1 cellular context compared by ENCODE assay signal in the genomic region with DNA sequence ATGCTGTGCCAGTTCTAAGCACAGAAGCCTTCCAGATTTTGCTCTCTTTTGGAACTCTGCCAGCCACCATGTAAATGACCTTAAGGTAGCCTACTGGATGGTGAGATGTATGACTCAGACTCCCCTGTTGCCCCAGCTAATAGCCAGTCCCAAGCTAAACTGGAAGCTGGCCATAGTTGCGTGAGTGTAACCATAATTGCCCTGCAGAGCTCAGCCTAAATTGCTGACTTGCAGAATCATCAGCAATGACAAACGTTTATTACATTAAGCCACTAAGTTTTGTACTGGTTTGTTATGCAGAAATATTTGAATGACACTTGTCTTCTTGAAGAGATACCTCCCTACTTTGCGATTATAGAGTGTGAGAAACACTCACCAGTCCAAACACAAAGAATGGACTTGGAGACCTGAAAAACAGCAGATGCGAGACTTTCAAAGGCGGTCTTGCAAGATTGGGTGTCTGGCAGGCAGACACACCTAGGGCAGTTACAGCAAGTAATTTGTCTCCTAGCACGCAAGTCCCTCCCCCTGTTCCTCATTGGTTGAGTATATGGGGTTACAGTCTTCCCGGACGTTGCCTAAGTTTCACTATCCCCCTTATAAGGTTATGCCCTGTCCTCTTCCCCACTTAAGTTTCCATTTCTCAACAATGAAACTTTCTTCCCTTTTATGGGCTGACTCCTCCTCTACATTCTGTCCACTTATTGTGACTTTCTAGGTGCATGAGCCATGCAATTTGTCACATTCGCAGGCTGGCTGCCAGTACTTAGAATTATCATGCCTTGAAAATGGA.
A peak's percentile ranks its signal among the peaks of the same experiment; 100 is the strongest.
TF ChIP-seq lines count a peak whose summit lies in the region.

No MANE protein-coding gene starts in this region.

TF ChIP-seq in K562, 482 proteins besides CTCF, POLR2A, EP300 and RAD21 (continued from another document):
- TF ChIP-seq, protein P1, sequence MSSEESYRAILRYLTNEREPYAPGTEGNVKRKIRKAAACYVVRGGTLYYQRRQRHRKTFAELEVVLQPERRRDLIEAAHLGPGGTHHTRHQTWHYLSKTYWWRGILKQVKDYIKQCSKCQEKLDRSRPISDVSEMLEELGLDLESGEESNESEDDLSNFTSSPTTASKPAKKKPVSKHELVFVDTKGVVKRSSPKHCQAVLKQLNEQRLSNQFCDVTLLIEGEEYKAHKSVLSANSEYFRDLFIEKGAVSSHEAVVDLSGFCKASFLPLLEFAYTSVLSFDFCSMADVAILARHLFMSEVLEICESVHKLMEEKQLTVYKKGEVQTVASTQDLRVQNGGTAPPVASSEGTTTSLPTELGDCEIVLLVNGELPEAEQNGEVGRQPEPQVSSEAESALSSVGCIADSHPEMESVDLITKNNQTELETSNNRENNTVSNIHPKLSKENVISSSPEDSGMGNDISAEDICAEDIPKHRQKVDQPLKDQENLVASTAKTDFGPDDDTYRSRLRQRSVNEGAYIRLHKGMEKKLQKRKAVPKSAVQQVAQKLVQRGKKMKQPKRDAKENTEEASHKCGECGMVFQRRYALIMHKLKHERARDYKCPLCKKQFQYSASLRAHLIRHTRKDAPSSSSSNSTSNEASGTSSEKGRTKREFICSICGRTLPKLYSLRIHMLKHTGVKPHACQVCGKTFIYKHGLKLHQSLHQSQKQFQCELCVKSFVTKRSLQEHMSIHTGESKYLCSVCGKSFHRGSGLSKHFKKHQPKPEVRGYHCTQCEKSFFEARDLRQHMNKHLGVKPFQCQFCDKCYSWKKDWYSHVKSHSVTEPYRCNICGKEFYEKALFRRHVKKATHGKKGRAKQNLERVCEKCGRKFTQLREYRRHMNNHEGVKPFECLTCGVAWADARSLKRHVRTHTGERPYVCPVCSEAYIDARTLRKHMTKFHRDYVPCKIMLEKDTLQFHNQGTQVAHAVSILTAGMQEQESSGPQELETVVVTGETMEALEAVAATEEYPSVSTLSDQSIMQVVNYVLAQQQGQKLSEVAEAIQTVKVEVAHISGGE (CRISPR knock-in tag; IDR thresholded peaks at IDR 0.05) = peak in 1 of 3 experiments; percentile 80; a peak in 2 of 6 replicates
- no peak for TF ChIP-seq ATF7 (IDR thresholded peaks at IDR 0.05)
- no peak for TF ChIP-seq SMC3 (conservative IDR thresholded peaks at IDR 0.05; ENCODE audit: insufficient read depth, low read depth, low read length)
- peak in 1 of 2 experiments; percentile 84; a peak in 2 of 4 replicates for TF ChIP-seq SRF (CRISPR knock-in tag; IDR thresholded peaks at IDR 0.05)
- TF ChIP-seq, protein P2, sequence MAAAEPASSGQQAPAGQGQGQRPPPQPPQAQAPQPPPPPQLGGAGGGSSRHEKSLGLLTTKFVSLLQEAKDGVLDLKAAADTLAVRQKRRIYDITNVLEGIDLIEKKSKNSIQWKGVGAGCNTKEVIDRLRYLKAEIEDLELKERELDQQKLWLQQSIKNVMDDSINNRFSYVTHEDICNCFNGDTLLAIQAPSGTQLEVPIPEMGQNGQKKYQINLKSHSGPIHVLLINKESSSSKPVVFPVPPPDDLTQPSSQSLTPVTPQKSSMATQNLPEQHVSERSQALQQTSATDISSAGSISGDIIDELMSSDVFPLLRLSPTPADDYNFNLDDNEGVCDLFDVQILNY (CRISPR knock-in tag; IDR thresholded peaks at IDR 0.05) = no peak
- TF ChIP-seq, protein P3, sequence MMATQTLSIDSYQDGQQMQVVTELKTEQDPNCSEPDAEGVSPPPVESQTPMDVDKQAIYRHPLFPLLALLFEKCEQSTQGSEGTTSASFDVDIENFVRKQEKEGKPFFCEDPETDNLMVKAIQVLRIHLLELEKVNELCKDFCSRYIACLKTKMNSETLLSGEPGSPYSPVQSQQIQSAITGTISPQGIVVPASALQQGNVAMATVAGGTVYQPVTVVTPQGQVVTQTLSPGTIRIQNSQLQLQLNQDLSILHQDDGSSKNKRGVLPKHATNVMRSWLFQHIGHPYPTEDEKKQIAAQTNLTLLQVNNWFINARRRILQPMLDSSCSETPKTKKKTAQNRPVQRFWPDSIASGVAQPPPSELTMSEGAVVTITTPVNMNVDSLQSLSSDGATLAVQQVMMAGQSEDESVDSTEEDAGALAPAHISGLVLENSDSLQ (IDR thresholded peaks at IDR 0.05) = peak; percentile 45; the same call in 1 of the 2 replicates
- TF ChIP-seq MAFG (tag; conservative IDR thresholded peaks at IDR 0.05) = peak; percentile 99
- TF ChIP-seq NR4A1 (CRISPR knock-in tag; IDR thresholded peaks at IDR 0.05) = no peak
- TF ChIP-seq NR4A1 (tag; IDR thresholded peaks at IDR 0.05) = no peak
- TF ChIP-seq JUND (IDR thresholded peaks at IDR 0.05; ENCODE audit: borderline replicate concordance, low read depth, low read length) = peak; percentile 53; the same call in 1 of the 2 replicates
- peak; percentile 84; the same call in 2 of the 3 replicates for TF ChIP-seq JUND (tag; IDR thresholded peaks at IDR 0.05; ENCODE audit: borderline replicate concordance, low read depth, low read length)
- TF ChIP-seq ATF1 (CRISPR knock-in tag; IDR thresholded peaks at IDR 0.05) = no peak
- peak; percentile 41 for TF ChIP-seq ATF1 (tag; IDR thresholded peaks at IDR 0.05)
- TF ChIP-seq GTF2A2 (tag; IDR thresholded peaks at IDR 0.05) = no peak
- TF ChIP-seq, protein P4, sequence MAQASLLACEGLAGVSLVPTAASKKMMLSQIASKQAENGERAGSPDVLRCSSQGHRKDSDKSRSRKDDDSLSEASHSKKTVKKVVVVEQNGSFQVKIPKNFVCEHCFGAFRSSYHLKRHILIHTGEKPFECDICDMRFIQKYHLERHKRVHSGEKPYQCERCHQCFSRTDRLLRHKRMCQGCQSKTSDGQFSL (CRISPR knock-in tag; IDR thresholded peaks at IDR 0.05) = no peak
- TF ChIP-seq, protein P4 (tag; IDR thresholded peaks at IDR 0.05) = no peak
- TF ChIP-seq NRF1 (conservative IDR thresholded peaks at IDR 0.05 in 1 of 2, IDR thresholded peaks at IDR 0.05 in 1 of 2) = peak; percentile 41 to 52; a peak in 2 of 4 replicates
- peak; percentile 58 for TF ChIP-seq CEBPB (tag; IDR thresholded peaks at IDR 0.05)
- TF ChIP-seq, protein P5, sequence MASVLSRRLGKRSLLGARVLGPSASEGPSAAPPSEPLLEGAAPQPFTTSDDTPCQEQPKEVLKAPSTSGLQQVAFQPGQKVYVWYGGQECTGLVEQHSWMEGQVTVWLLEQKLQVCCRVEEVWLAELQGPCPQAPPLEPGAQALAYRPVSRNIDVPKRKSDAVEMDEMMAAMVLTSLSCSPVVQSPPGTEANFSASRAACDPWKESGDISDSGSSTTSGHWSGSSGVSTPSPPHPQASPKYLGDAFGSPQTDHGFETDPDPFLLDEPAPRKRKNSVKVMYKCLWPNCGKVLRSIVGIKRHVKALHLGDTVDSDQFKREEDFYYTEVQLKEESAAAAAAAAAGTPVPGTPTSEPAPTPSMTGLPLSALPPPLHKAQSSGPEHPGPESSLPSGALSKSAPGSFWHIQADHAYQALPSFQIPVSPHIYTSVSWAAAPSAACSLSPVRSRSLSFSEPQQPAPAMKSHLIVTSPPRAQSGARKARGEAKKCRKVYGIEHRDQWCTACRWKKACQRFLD (CRISPR knock-in tag; IDR thresholded peaks at IDR 0.05) = 0 out of 2 replicates have a peak, but pooled peaks have one; percentile 29
- peak; percentile 99 for TF ChIP-seq MAFK (IDR thresholded peaks at IDR 0.05; ENCODE audit: low read length)
- no peak for TF ChIP-seq SIX5 (IDR thresholded peaks at IDR 0.05; ENCODE audit: borderline replicate concordance in 1 of 2, insufficient read depth in 1 of 2, low read depth in 1 of 2, low read length in 2 of 2)
- TF ChIP-seq MAFF (IDR thresholded peaks at IDR 0.05; ENCODE audit: low read length) = peak; percentile 98
- TF ChIP-seq, protein P6, sequence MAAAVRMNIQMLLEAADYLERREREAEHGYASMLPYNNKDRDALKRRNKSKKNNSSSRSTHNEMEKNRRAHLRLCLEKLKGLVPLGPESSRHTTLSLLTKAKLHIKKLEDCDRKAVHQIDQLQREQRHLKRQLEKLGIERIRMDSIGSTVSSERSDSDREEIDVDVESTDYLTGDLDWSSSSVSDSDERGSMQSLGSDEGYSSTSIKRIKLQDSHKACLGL (CRISPR knock-in tag; IDR thresholded peaks at IDR 0.05; ENCODE audit: borderline replicate concordance, poor library complexity, severe bottlenecking) = no peak
- TF ChIP-seq, protein P7, sequence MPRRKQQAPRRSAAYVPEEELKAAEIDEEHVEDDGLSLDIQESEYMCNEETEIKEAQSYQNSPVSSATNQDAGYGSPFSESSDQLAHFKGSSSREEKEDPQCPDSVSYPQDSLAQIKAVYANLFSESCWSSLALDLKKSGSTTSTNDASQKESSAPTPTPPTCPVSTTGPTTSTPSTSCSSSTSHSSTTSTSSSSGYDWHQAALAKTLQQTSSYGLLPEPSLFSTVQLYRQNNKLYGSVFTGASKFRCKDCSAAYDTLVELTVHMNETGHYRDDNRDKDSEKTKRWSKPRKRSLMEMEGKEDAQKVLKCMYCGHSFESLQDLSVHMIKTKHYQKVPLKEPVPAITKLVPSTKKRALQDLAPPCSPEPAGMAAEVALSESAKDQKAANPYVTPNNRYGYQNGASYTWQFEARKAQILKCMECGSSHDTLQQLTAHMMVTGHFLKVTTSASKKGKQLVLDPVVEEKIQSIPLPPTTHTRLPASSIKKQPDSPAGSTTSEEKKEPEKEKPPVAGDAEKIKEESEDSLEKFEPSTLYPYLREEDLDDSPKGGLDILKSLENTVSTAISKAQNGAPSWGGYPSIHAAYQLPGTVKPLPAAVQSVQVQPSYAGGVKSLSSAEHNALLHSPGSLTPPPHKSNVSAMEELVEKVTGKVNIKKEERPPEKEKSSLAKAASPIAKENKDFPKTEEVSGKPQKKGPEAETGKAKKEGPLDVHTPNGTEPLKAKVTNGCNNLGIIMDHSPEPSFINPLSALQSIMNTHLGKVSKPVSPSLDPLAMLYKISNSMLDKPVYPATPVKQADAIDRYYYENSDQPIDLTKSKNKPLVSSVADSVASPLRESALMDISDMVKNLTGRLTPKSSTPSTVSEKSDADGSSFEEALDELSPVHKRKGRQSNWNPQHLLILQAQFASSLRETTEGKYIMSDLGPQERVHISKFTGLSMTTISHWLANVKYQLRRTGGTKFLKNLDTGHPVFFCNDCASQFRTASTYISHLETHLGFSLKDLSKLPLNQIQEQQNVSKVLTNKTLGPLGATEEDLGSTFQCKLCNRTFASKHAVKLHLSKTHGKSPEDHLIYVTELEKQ (CRISPR knock-in tag; IDR thresholded peaks at IDR 0.05) = no peak
- TF ChIP-seq ZNF696 (CRISPR knock-in tag; conservative IDR thresholded peaks at IDR 0.05) = no peak
- TF ChIP-seq, protein P8, sequence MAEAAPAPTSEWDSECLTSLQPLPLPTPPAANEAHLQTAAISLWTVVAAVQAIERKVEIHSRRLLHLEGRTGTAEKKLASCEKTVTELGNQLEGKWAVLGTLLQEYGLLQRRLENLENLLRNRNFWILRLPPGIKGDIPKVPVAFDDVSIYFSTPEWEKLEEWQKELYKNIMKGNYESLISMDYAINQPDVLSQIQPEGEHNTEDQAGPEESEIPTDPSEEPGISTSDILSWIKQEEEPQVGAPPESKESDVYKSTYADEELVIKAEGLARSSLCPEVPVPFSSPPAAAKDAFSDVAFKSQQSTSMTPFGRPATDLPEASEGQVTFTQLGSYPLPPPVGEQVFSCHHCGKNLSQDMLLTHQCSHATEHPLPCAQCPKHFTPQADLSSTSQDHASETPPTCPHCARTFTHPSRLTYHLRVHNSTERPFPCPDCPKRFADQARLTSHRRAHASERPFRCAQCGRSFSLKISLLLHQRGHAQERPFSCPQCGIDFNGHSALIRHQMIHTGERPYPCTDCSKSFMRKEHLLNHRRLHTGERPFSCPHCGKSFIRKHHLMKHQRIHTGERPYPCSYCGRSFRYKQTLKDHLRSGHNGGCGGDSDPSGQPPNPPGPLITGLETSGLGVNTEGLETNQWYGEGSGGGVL (CRISPR knock-in tag; IDR thresholded peaks at IDR 0.05) = no peak
- TF ChIP-seq ZNF140 (CRISPR knock-in tag; IDR thresholded peaks at IDR 0.05) = no peak
- peak; percentile 98 for TF ChIP-seq ZNF316 (IDR thresholded peaks at IDR 0.05)
- TF ChIP-seq FOSL1 (tag; conservative IDR thresholded peaks at IDR 0.05) = peak; percentile 64
- no peak for TF ChIP-seq ZNF184 (CRISPR knock-in tag; IDR thresholded peaks at IDR 0.05)
- TF ChIP-seq KLF6 (CRISPR knock-in tag; IDR thresholded peaks at IDR 0.05; ENCODE audit: borderline replicate concordance) = no peak
- TF ChIP-seq DNMT1 (IDR thresholded peaks at IDR 0.05) = no peak
- TF ChIP-seq GABPA (tag; conservative IDR thresholded peaks at IDR 0.05; ENCODE audit: low read depth) = peak; percentile 51; the same call in 1 of the 2 replicates
- TF ChIP-seq, protein P9, sequence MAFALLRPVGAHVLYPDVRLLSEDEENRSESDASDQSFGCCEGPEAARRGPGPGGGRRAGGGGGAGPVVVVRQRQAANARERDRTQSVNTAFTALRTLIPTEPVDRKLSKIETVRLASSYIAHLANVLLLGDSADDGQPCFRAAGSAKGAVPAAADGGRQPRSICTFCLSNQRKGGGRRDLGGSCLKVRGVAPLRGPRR (CRISPR knock-in tag; IDR thresholded peaks at IDR 0.05) = no peak
- TF ChIP-seq C11orf30 (IDR thresholded peaks at IDR 0.05; ENCODE audit: low read depth) = peak; percentile 98
- TF ChIP-seq STAT5B (CRISPR knock-in tag; IDR thresholded peaks at IDR 0.05) = no peak
- TF ChIP-seq GABPB2 (CRISPR knock-in tag; conservative IDR thresholded peaks at IDR 0.05) = no peak
- TF ChIP-seq, protein P10, sequence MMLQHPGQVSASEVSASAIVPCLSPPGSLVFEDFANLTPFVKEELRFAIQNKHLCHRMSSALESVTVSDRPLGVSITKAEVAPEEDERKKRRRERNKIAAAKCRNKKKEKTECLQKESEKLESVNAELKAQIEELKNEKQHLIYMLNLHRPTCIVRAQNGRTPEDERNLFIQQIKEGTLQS (IDR thresholded peaks at IDR 0.05) = peak; percentile 41; the same call in 1 of the 2 replicates
- TF ChIP-seq, protein P10 (CRISPR knock-in tag; conservative IDR thresholded peaks at IDR 0.05) = no peak
- TF ChIP-seq NR2F6 (CRISPR knock-in tag; IDR thresholded peaks at IDR 0.05) = no peak
- TF ChIP-seq CEBPG (CRISPR knock-in tag; IDR thresholded peaks at IDR 0.05) = no peak
- TF ChIP-seq CEBPG (tag; conservative IDR thresholded peaks at IDR 0.05 in 1 of 2, IDR thresholded peaks at IDR 0.05 in 1 of 2) = peak in 1 of 2 experiments; percentile 27; a peak in 3 of 4 replicates
- TF ChIP-seq, protein P11, sequence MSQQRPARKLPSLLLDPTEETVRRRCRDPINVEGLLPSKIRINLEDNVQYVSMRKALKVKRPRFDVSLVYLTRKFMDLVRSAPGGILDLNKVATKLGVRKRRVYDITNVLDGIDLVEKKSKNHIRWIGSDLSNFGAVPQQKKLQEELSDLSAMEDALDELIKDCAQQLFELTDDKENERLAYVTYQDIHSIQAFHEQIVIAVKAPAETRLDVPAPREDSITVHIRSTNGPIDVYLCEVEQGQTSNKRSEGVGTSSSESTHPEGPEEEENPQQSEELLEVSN (IDR thresholded peaks at IDR 0.05; ENCODE audit: borderline replicate concordance in 1 of 2, extremely low read depth in 1 of 2, insufficient read depth in 1 of 2, insufficient read length in 1 of 2, low read depth in 1 of 2, low read length in 1 of 2, poor library complexity in 1 of 2, severe bottlenecking in 1 of 2) = no peak
TF ChIP-seq in K562: peak in this region for 22.
